ENCODE assay signal across 10 cellular contexts in the genomic region with DNA sequence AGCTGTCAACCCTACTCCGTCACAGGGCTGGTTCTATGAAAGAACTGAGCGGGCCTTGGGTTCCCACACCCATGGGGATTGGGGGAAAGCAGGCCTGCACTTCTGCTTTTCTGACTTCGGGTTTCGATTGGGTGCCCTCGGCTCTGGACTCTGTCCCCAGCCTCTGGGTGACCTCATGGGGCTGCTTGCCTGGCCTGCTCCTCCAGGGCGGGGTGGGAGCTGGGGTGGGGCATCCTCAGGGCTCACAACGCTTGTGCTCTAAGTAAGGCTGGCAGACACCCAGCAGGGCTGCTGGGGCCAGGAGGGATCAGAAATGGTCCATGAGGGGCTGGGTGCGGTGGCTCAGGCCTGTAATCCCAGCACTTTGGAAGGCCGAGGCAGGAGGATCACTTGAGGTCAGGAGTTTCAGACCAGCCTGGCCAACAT. TPM values are rescaled to one million over a fixed set of nuclear protein-coding genes. Genes with fewer than 3 reads are reported as not detected.
DNase-seq lines count a peak whose midpoint lies in the region; ATAC-seq and TF ChIP-seq lines count a peak whose summit lies in the region.
"Had no signal": no experiment of that assay in that cellular context is flagged by ENCODE, and none has a peak within 500 bp of the region (broad histone marks: within the 10 kb centered on the region; RNA-seq: fewer than 3 reads in every experiment).

No MANE protein-coding gene starts in this region.

- H3K4me1 ChIP-seq in Peyer's patch (peaks cover 19 to 82% (median 30%) of the 10 kb centered on the region in 4 donors), right cardiac atrium (ENCODE audit: control insufficient read depth, insufficient read depth, low read length) (peaks cover 22% of the 10 kb centered on the region)

- intact Hi-C loops in right cardiac atrium (cut with DNase I): no loop called here

- ATAC-seq in right cardiac atrium: peak; percentile 44 to 49
- ATAC-seq in stimulated activated naive B cell treated with anti-CD40 and anti-IgM and Interleukin-4, amounts not matched to agents 10 μg/mL and 1 μg/mL and 100 μg/mL, for 72 hours (replicated peaks): peak; percentile 80

- no peaks in the 10 kb centered on the region for H3K27me3 ChIP-seq in Peyer's patch
- no peaks in the 10 kb centered on the region for H3K27me3 ChIP-seq in right cardiac atrium (ENCODE audit: control insufficient read depth, insufficient read depth)

- no peaks in the 10 kb centered on the region for H3K9me3 Mint-ChIP-seq in stimulated activated naive B cell treated with anti-CD40 and anti-IgM and Interleukin-4, amounts not matched to agents 10 μg/mL and 1 μg/mL and 100 μg/mL, for 72 hours

- peak; percentile 76 for DNase-seq in GM20000 (ENCODE audit: low spot score)
- peak; percentile 69 to 94 (median 93) for DNase-seq in Peyer's patch
- peak; percentile 60 to 88 (median 83) for DNase-seq in right cardiac atrium
- DNase-seq in stimulated activated naive B cell treated with anti-CD40 and anti-IgM and Interleukin-4, amounts not matched to agents 10 μg/mL and 1 μg/mL and 100 μg/mL, for 72 hours: peak; percentile 70
- DNase-seq in Kasumi-1 (lab: John Stamatoyannopoulos, UW): no peak
- DNase-seq in activated T-cell treated with anti-CD3 and anti-CD28 coated beads, Interleukin-2, amount 50 U/mL, for 1 hour: no peak
- no peak for DNase-seq in NCI-H69 (lab: John Stamatoyannopoulos, UW)
- DNase-seq in NCI-H1694 treated with DMSO at 0.1 percent for 48 hours (lab: John Stamatoyannopoulos, UW): no peak
- DNase-seq: DMS79; stimulated activated CD4-positive, alpha-beta T cell treated with anti-CD3 and anti-CD28 coated beads, Interleukin-4, amount 100 ng/mL, for 1 hour had no signal

- H3K4me3 ChIP-seq in Peyer's patch (peak overlapping the region in 1 of 4 donors; percentile 2), right cardiac atrium (ENCODE audit: low read length) (no peak overlapping the region)

- H3K4me1 Mint-ChIP-seq in stimulated activated naive B cell treated with anti-CD40 and anti-IgM and Interleukin-4, amounts not matched to agents 10 μg/mL and 1 μg/mL and 100 μg/mL, for 72 hours: peaks cover 50 to 69% of the 10 kb centered on the region in 2 donors

- H3K4me3 Mint-ChIP-seq in stimulated activated naive B cell treated with anti-CD40 and anti-IgM and Interleukin-4, amounts not matched to agents 10 μg/mL and 1 μg/mL and 100 μg/mL, for 72 hours: peak overlapping the region in 1 of 2 donors; percentile 36

- H3K36me3 Mint-ChIP-seq in stimulated activated naive B cell treated with anti-CD40 and anti-IgM and Interleukin-4, amounts not matched to agents 10 μg/mL and 1 μg/mL and 100 μg/mL, for 72 hours: peaks cover 0 to 3% of the 10 kb centered on the region in 2 donors

- H3K27ac Mint-ChIP-seq in stimulated activated naive B cell treated with anti-CD40 and anti-IgM and Interleukin-4, amounts not matched to agents 10 μg/mL and 1 μg/mL and 100 μg/mL, for 72 hours: peak overlapping the region; percentile 25

- peak; percentile 68 to 87 for TF ChIP-seq POLR2A in Peyer's patch (IDR thresholded peaks at IDR 0.05)

- H3K9me3 ChIP-seq in Peyer's patch: no peaks in the 10 kb centered on the region
- H3K9me3 ChIP-seq in right cardiac atrium (ENCODE audit: control insufficient read depth, low read length): no peaks in the 10 kb centered on the region

- 79% methylated on average over 9 of the region's 9 CpGs for WGBS in right cardiac atrium

- no peak for TF ChIP-seq CTCF in GM20000 (IDR thresholded peaks at IDR 0.05; ENCODE audit: extremely low read depth, missing control alignments)
- TF ChIP-seq CTCF in Peyer's patch (IDR thresholded peaks at IDR 0.05): no peak

- peak overlapping the region; percentile 38 to 97 (median 90) for H3K27ac ChIP-seq in Peyer's patch
- H3K27ac ChIP-seq in right cardiac atrium (ENCODE audit: low read length): no peak overlapping the region

- no peaks in the 10 kb centered on the region for H3K27me3 Mint-ChIP-seq in stimulated activated naive B cell treated with anti-CD40 and anti-IgM and Interleukin-4, amounts not matched to agents 10 μg/mL and 1 μg/mL and 100 μg/mL, for 72 hours

- H3K36me3 ChIP-seq in Peyer's patch: no peaks in the 10 kb centered on the region

RNA-seq across cellular contexts. Expression of a gene that starts 19.2 kb away (rescaled TPM):
- total RNA-seq in Peyer's patch (100 to 1,000 TPM; 112 to 385 (median 258) TPM), right cardiac atrium (10 to 100 TPM; 25.1 to 32.0 (median 28.1) TPM)
- polyA plus RNA-seq in right cardiac atrium: 26.8 TPM

Comparison
In these comparisons a context has a peak if more than half of its experiments do, and no peak if none do; other contexts are left out.
1. DNase-seq: peak in GM20000 (single experiment), Peyer's patch (3 of 3), right cardiac atrium (3 of 3) and stimulated activated naive B cell treated with anti-CD40 and anti-IgM and Interleukin-4, amounts not matched to agents 10 μg/mL and 1 μg/mL and 100 μg/mL, for 72 hours (single experiment); none in Kasumi-1 (0 of 2), activated T-cell treated with anti-CD3 and anti-CD28 coated beads, Interleukin-2, amount 50 U/mL, for 1 hour (single experiment), NCI-H69 (single experiment) and NCI-H1694 treated with DMSO at 0.1 percent for 48 hours (single experiment).